16 cellular contexts compared by ENCODE assay signal in the genomic region with DNA sequence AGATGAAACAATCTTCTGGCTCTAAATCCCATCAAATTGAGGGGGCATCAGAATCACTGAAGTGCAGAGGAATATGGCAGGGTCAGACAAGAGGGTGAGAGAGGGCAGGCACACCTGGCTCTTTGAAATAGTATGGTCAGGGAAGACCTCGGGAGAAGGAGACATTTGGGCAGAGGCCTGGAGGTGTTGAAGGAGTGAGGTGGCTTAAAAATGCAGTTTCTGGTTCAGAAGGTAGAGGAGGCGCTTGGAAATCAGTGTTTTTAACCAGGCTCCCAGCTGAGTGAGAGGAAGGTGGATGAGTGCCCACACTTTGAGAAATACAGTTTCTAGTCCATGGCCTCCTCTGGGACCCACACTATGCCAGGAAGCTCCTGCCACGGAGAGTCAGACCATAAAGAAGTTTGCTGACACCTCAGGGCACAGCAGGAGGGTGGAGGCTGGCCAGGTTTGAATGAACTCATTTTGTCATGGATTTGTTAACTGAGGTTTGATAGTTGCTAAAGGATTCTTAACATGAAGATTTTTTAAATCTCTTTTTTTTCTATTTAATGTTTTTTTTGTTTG. TPM values are rescaled to one million over a fixed set of nuclear protein-coding genes. Genes with fewer than 3 reads are reported as not detected.
DNase-seq lines count a peak whose midpoint lies in the region; ATAC-seq, FAIRE-seq and TF ChIP-seq lines count a peak whose summit lies in the region.
"Had no signal": no experiment of that assay in that cellular context is flagged by ENCODE, and none has a peak within 500 bp of the region (broad histone marks: within the 10 kb centered on the region; RNA-seq: fewer than 3 reads in every experiment).

No MANE protein-coding gene starts in this region.

- no peaks in the 10 kb centered on the region for H3K9me3 ChIP-seq in PC-9 (ENCODE audit: insufficient read depth, low read depth)
- H3K9me3 ChIP-seq in gastroesophageal sphincter, result no peaks in the 10 kb centered on the region
- no peaks in the 10 kb centered on the region for H3K9me3 ChIP-seq in stomach
- H3K9me3 ChIP-seq: thoracic aorta had no signal

- POLR2A ChIA-PET in PC-9 (lab: Charles Lee; ENCODE audit: unreplicated experiment), result no interaction called here

- TF ChIP-seq CTCF in PC-9 (conservative IDR thresholded peaks at IDR 0.05), result no peak
- no peak for TF ChIP-seq CTCF in gastroesophageal sphincter (IDR thresholded peaks at IDR 0.05)
- TF ChIP-seq CTCF in stomach (IDR thresholded peaks at IDR 0.05), result no peak

- H3K27ac ChIP-seq in PC-9, result no peak overlapping the region
- peak overlapping the region; percentile 64 to 90 (median 80) for H3K27ac ChIP-seq in gastroesophageal sphincter
- peak overlapping the region in 4 of 5 donors; percentile 20 to 81 (median 57) for H3K27ac ChIP-seq in stomach
- H3K27ac ChIP-seq: hepatocyte, thoracic aorta had no signal

- H3K4me1 ChIP-seq in PC-9 (replicated peaks; ENCODE audit: insufficient read depth) (peaks cover 14% of the 10 kb centered on the region), gastroesophageal sphincter (peaks cover 50 to 99% (median 69%) of the 10 kb centered on the region in 3 donors), stomach (peaks cover 5 to 92% (median 56%) of the 10 kb centered on the region in 4 donors)

- CTCF ChIA-PET in PC-9 (lab: Charles Lee), result no interaction called here

- H3K9me2 ChIP-seq in PC-9 (ENCODE audit: insufficient read depth), result no peaks in the 10 kb centered on the region

- H3K79me2 ChIP-seq in PC-9 (ENCODE audit: low read depth), result no peaks in the 10 kb centered on the region

- no TSS peak for BruUV-seq in PC-9 (replicated peaks; lab: Mats Ljungman, UMichigan)

- H3K4me2 ChIP-seq in PC-9, result no peak overlapping the region
- H3K4me2 ChIP-seq: hepatocyte, smooth muscle cell had no signal

- intact Hi-C loops in PC-9 (cut with micrococcal nuclease; ENCODE audit: unreplicated experiment), result no loop called here
- intact Hi-C loops in stomach (cut with DNase I; ENCODE audit: low total_unique reads), result no loop called here
- intact Hi-C loops in posterior vena cava (cut with DNase I), result no loop called here

- peak; percentile 32 for DNase-seq in NCI-H345 (lab: John Stamatoyannopoulos, UW)
- no peak for DNase-seq in NCI-H345 treated with DMSO at 0.1 percent for 48 hours (lab: John Stamatoyannopoulos, UW; ENCODE audit: unreplicated experiment)
- no peak for DNase-seq in PC-9
- no peak for DNase-seq in stomach
- DNase-seq in posterior vena cava (ENCODE audit: low spot score), result no peak
- no peak for DNase-seq in islet precursor cell
- no peak for DNase-seq in HTR-8/SVneo (ENCODE audit: insufficient read length, low spot score)
- DNase-seq: activated CD4-positive, alpha-beta T cell treated with anti-CD3 and anti-CD28 coated beads, Interleukin-2, amount 50 U/mL, for 48 hours; MV-4-11; nephron progenitor cell had no signal

- H2AFZ ChIP-seq in PC-9, result peak overlapping the region; percentile 58; the same call in 1 of the 2 replicates
- H2AFZ ChIP-seq: hepatocyte had no signal

- H3K4me3 ChIP-seq in PC-9, result no peak overlapping the region
- H3K4me3 ChIP-seq in gastroesophageal sphincter, result no peak overlapping the region
- H3K4me3 ChIP-seq in stomach, result no peak overlapping the region
- H3K4me3 ChIP-seq: hepatocyte, smooth muscle cell, thoracic aorta had no signal

- WGBS in gastroesophageal sphincter (ENCODE audit: low coverage in 1 of 2), 2 donors, result 52 to 54% methylated on average over 3 of the region's 3 CpGs
- 68 to 78% (median 71%) methylated on average over 3 of the region's 3 CpGs for WGBS in stomach, 5 donors

- peak; percentile 15 for ATAC-seq in gastroesophageal sphincter

- no peak for FAIRE-seq in HTR-8/SVneo (lab: Jason Lieb, UNC)
- FAIRE-seq: A204.1, bronchial epithelial cell had no signal

- H3F3A ChIP-seq in PC-9 (ENCODE audit: insufficient read depth, low read depth), result no peaks in the 10 kb centered on the region

- no peak for TF ChIP-seq EP300 in gastroesophageal sphincter (IDR thresholded peaks at IDR 0.05)
- no peak for TF ChIP-seq EP300 in stomach (IDR thresholded peaks at IDR 0.05)

- TF ChIP-seq POLR2A in gastroesophageal sphincter (IDR thresholded peaks at IDR 0.05), result no peak
- no peak for TF ChIP-seq POLR2A in stomach (IDR thresholded peaks at IDR 0.05)

- H3K36me3 ChIP-seq in PC-9 (ENCODE audit: low read depth) (no peaks in the 10 kb centered on the region), gastroesophageal sphincter (peaks cover 0 to 3% of the 10 kb centered on the region in 2 donors), stomach (no peaks in the 10 kb centered on the region)
- H3K36me3 ChIP-seq: thoracic aorta had no signal

- H4K20me1 ChIP-seq in PC-9 (ENCODE audit: insufficient read depth), result no peaks in the 10 kb centered on the region

- H3K27me3 ChIP-seq in PC-9 (ENCODE audit: insufficient read depth, low read depth) (no peaks in the 10 kb centered on the region), gastroesophageal sphincter (no peaks in the 10 kb centered on the region), stomach (no peaks in the 10 kb centered on the region)
- H3K27me3 ChIP-seq: hepatocyte had no signal

RNA-seq across cellular contexts. Expression of gene NID2, which starts 20.1 kb away (rescaled TPM):
- total RNA-seq in PC-9 (2021) (0.11 TPM in 1 of 2 replicates, not detected in the other), gastroesophageal sphincter (10 to 100 TPM; 35.0 to 71.9 (median 63.3) TPM), stomach (10 to 100 TPM in 4 of 5 donors, 1 to 10 TPM in 1; 8.0 to 67.0 (median 31.9) TPM), posterior vena cava (10 to 100 TPM; 49.8 to 56.9 TPM)
- 1 to 10 TPM; 1.7 to 4.7 (median 2.3) TPM for polyA plus RNA-seq in stomach

RNA-seq across cellular contexts. Expression of gene RTRAF, which starts 59.4 kb away (rescaled TPM):
- total RNA-seq in PC-9 (2021) (162 and 184 TPM in 2 replicates), gastroesophageal sphincter (100 to 1,000 TPM in 1 of 4 donors, 10 to 100 TPM in 3; 72.2 to 109 (median 84.7) TPM), stomach (100 to 1,000 TPM in 2 of 5 donors, 10 to 100 TPM in 2, 1 to 10 TPM in 1; 4.9 to 196 (median 72.0) TPM), posterior vena cava (100 to 1,000 TPM; 128 to 131 TPM)
- polyA plus RNA-seq in stomach, result 100 to 1,000 TPM; 142 to 202 (median 171) TPM
